In the genomic region with DNA sequence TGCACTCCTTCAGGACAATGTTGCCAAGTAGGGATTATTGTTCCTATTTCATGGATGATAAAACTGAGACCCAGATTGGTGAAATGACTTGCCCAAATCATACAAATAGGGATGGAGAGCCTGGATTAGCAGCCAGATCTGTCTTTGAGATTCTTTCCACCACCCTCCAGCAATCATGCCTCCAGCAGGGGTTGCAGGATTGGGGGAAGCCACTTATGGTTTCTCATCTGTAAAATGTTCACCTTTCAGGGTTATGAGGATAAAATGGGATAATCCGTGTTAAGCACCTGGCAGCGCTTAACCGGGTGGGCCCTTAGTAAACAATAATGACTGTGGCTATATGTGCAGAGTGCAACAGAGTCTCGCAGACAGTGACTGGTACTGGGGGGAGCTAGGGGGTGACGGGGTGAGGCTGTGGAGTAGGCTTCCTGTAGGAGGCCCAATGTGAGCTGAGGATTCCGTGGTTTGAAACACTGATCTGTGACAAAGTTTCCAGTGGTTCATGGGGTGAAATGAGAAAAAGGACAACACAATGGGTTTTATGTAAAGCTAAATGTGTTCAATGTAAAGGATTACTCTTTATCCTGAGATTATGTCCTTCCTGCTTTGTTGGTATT, we compare ENCODE assay signal across 23 cellular contexts. TPM values are rescaled to one million over a fixed set of nuclear protein-coding genes. Genes with fewer than 3 reads are reported as not detected.
"Had no signal": no experiment of that assay in that cellular context is flagged by ENCODE, and none has a peak within 500 bp of the region (broad histone marks: within the 10 kb centered on the region; RNA-seq: fewer than 3 reads in every experiment).

No MANE protein-coding gene starts in this region.

- H3K36me3 ChIP-seq: left ventricle myocardium inferior, lower lobe of right lung, right atrium auricular region, sigmoid colon, stomach had no signal

- ATAC-seq: left cardiac atrium, lower lobe of right lung had no signal

- H3K27ac ChIP-seq: coronary artery, hepatocyte, left ventricle myocardium inferior, lower lobe of right lung, right atrium auricular region, sigmoid colon, skin epidermis, stomach had no signal

- H3K4me3 ChIP-seq: coronary artery, hepatocyte, left ventricle myocardium inferior, lower lobe of right lung, right atrium auricular region, sigmoid colon, skin epidermis, stomach had no signal

- H3K36me3 Mint-ChIP-seq: memory B cell, mesothelial cell of epicardium had no signal

- H3K9me3 ChIP-seq: left ventricle myocardium inferior, lower lobe of right lung, right atrium auricular region, sigmoid colon, stomach had no signal

- H3K4me1 ChIP-seq: left ventricle myocardium inferior, lower lobe of right lung, sigmoid colon, stomach had no signal

- DNase-seq: effector CD4-positive, alpha-beta T cell; endodermal cell; erythroblast; foreskin melanocyte; kidney; left cardiac atrium; left ventricle myocardium inferior; lower lobe of right lung; sigmoid colon; stimulated activated CD4-positive, alpha-beta T cell treated with anti-CD3 and anti-CD28 coated beads, Interleukin-2, amount 100 ng/mL, for 24 hours; stimulated activated CD4-positive, alpha-beta T cell treated with anti-CD3 and anti-CD28 coated beads, Interleukin-4, amount 100 ng/mL, for 4 hours; stimulated activated naive CD4-positive, alpha-beta T cell; stomach; substantia nigra; trophoblast cell had no signal

- H3K4me3 Mint-ChIP-seq: endodermal cell, memory B cell, mesothelial cell of epicardium, nephron had no signal

- H3K4me1 Mint-ChIP-seq: memory B cell, nephron had no signal

- H3K27ac Mint-ChIP-seq: endodermal cell, memory B cell, mesothelial cell of epicardium, nephron had no signal

- H3K9me3 Mint-ChIP-seq: endodermal cell, memory B cell, mesothelial cell of epicardium, nephron had no signal

- H3K27me3 ChIP-seq: hepatocyte, right atrium auricular region, sigmoid colon had no signal

RNA-seq across cellular contexts. Expression of a gene that starts 33.7 kb away (rescaled TPM):
- total RNA-seq: osteoblast had no signal
